9 cellular contexts compared by ENCODE assay signal in genomic region chr2:65437392-65438135, GRCh38. TPM values are rescaled to one million over a fixed set of nuclear protein-coding genes. Genes with fewer than 3 reads are reported as not detected.
DNase-seq lines count a peak whose midpoint lies in the region; ATAC-seq and TF ChIP-seq lines count a peak whose summit lies in the region.
"Had no signal": no experiment of that assay in that cellular context is flagged by ENCODE, and none has a peak within 500 bp of the region (broad histone marks: within the 10 kb centered on the region; RNA-seq: fewer than 3 reads in every experiment).

No MANE protein-coding gene starts in this region.

- peaks cover 13% of the 10 kb centered on the region for H3K36me3 Mint-ChIP-seq in Caco-2 (ENCODE audit: insufficient read depth, unreplicated experiment)
- H3K36me3 Mint-ChIP-seq in progenitor cell of endocrine pancreas (ENCODE audit: insufficient read depth), result no peaks in the 10 kb centered on the region
- H3K36me3 Mint-ChIP-seq in activated T-helper 2 cell treated with anti-CD3 and anti-CD28 coated beads, Interferon-gamma antibody, Interleukin-2, Interleukin-4, amounts not matched to agents 10 μg/mL and 5 μg/mL and 100 μg/mL, durations not matched to agents 14 hours and 24 hours and 36 hours (ENCODE audit: low read depth), result no peaks in the 10 kb centered on the region

- H3K4me1 Mint-ChIP-seq in Caco-2 (ENCODE audit: low read depth, unreplicated experiment) (peaks cover 7% of the 10 kb centered on the region), progenitor cell of endocrine pancreas (ENCODE audit: low read depth) (peaks cover 28% of the 10 kb centered on the region)
- H3K4me1 Mint-ChIP-seq in activated T-helper 2 cell treated with anti-CD3 and anti-CD28 coated beads, Interferon-gamma antibody, Interleukin-2, Interleukin-4, amounts not matched to agents 10 μg/mL and 5 μg/mL and 100 μg/mL, durations not matched to agents 14 hours and 24 hours and 36 hours (ENCODE audit: low read depth), result peaks cover 14% of the 10 kb centered on the region

- H3K9me3 ChIP-seq in Caco-2, result no peaks in the 10 kb centered on the region
- no peaks in the 10 kb centered on the region for H3K9me3 ChIP-seq in SU-DHL-6 (ENCODE audit: insufficient read depth, low read length)

- 0 out of 2 replicates have a peak overlapping the region, but pooled peaks have one; percentile 67 for H3K9ac ChIP-seq in SU-DHL-6 (ENCODE audit: low read length)

- no peaks in the 10 kb centered on the region for H3K27me3 ChIP-seq in Caco-2 (replicated peaks; ENCODE audit: control insufficient read depth, insufficient read depth, low read length)
- H3K27me3 ChIP-seq in SU-DHL-6 (ENCODE audit: low read length), result no peaks in the 10 kb centered on the region

- no peaks in the 10 kb centered on the region for H3K9me2 ChIP-seq in SU-DHL-6 (replicated peaks; ENCODE audit: insufficient read depth, low read length)

- no TSS peak for BruUV-seq in Caco-2 (replicated peaks; lab: Mats Ljungman, UMichigan)

- CTCF ChIA-PET in Caco-2 (lab: Charles Lee), result interaction anchor here (1.2 kb wide), 1 partner anchor 172 kb away, joined by 5 read pairs; no protein-coding TSS in a partner anchor

- POLR2A ChIA-PET in Caco-2 (lab: Charles Lee), result interaction anchor here (1.1 kb wide), 1 partner anchor 210 kb away, joined by 3 read pairs; the partner anchor contains the start of gene ACTR2

- no peaks in the 10 kb centered on the region for H3K9me3 Mint-ChIP-seq in Caco-2 (ENCODE audit: unreplicated experiment)
- no peaks in the 10 kb centered on the region for H3K9me3 Mint-ChIP-seq in progenitor cell of endocrine pancreas (ENCODE audit: low read depth)
- no peaks in the 10 kb centered on the region for H3K9me3 Mint-ChIP-seq in activated T-helper 2 cell treated with anti-CD3 and anti-CD28 coated beads, Interferon-gamma antibody, Interleukin-2, Interleukin-4, amounts not matched to agents 10 μg/mL and 5 μg/mL and 100 μg/mL, durations not matched to agents 14 hours and 24 hours and 36 hours

- peak overlapping the region; percentile 82 for H3K4me3 Mint-ChIP-seq in Caco-2 (ENCODE audit: unreplicated experiment)
- peak overlapping the region; percentile 98 for H3K4me3 Mint-ChIP-seq in progenitor cell of endocrine pancreas (ENCODE audit: low read depth)
- H3K4me3 Mint-ChIP-seq in activated T-helper 2 cell treated with anti-CD3 and anti-CD28 coated beads, Interferon-gamma antibody, Interleukin-2, Interleukin-4, amounts not matched to agents 10 μg/mL and 5 μg/mL and 100 μg/mL, durations not matched to agents 14 hours and 24 hours and 36 hours (ENCODE audit: low read depth), result no peak overlapping the region

- intact Hi-C loops in Caco-2 (cut with micrococcal nuclease; ENCODE audit: unreplicated experiment), result loop anchor here (10.0 kb wide), 1 partner anchor 133 kb away; no protein-coding TSS in a partner anchor
- intact Hi-C loops in activated T-helper 2 cell treated with anti-CD3 and anti-CD28 coated beads, Interferon-gamma antibody, Interleukin-2, Interleukin-4, amounts not matched to agents 10 μg/mL and 5 μg/mL and 100 μg/mL, durations not matched to agents 14 hours and 24 hours and 36 hours (cut with micrococcal nuclease), result loop anchor here (1.0 to 10.0 kb wide), 6 partner anchors 20 to 453 kb away; partner anchors contain the start of gene SLC1A4

- H3K4me3 ChIP-seq in Caco-2 (ENCODE audit: low read depth, low read length) (peak overlapping the region; percentile 85), SU-DHL-6 (ENCODE audit: insufficient read depth, low read length, poor library complexity, severe bottlenecking) (no peak overlapping the region), foreskin fibroblast (ENCODE audit: low read depth in 1 of 2, low read length in 2 of 2) (peak overlapping the region; percentile 65 to 74)

- H3K36me3 ChIP-seq in Caco-2 (ENCODE audit: control insufficient read depth, insufficient read depth, low read length) (no peaks in the 10 kb centered on the region), SU-DHL-6 (ENCODE audit: low read length) (no peaks in the 10 kb centered on the region)

- H3K79me2 ChIP-seq in SU-DHL-6 (ENCODE audit: insufficient read depth, low read length), result no peaks in the 10 kb centered on the region; the same call in 1 of the 2 replicates

- no peak for ATAC-seq in GM21717 (IDR thresholded peaks at IDR 0.05; ENCODE audit: unreplicated experiment)

- no peak overlapping the region for H2AFZ ChIP-seq in SU-DHL-6 (ENCODE audit: low read depth, low read length, severe bottlenecking)

- H3K27ac Mint-ChIP-seq in Caco-2 (ENCODE audit: unreplicated experiment), result peak overlapping the region; percentile 93
- peak overlapping the region; percentile 98 for H3K27ac Mint-ChIP-seq in progenitor cell of endocrine pancreas
- H3K27ac Mint-ChIP-seq in activated T-helper 2 cell treated with anti-CD3 and anti-CD28 coated beads, Interferon-gamma antibody, Interleukin-2, Interleukin-4, amounts not matched to agents 10 μg/mL and 5 μg/mL and 100 μg/mL, durations not matched to agents 14 hours and 24 hours and 36 hours, result no peak overlapping the region

- H3K27ac ChIP-seq in SU-DHL-6 (ENCODE audit: low read depth, low read length), result no peak overlapping the region

- peak overlapping the region; percentile 73 for H3K4me2 ChIP-seq in SU-DHL-6 (ENCODE audit: low read depth, low read length, poor library complexity, severe bottlenecking)

- H3K4me1 ChIP-seq in Caco-2, result peaks cover 6% of the 10 kb centered on the region; the same call in 1 of the 2 replicates

- DNase-seq in Caco-2 (no peak), foreskin fibroblast (no peak), progenitor cell of endocrine pancreas (ENCODE audit: low spot score, unreplicated experiment) (no peak), NCI-H2171 (lab: John Stamatoyannopoulos, UW) (no peak), hepatic stellate cell (ENCODE audit: low spot score) (no peak)
- no peak for DNase-seq in activated T-helper 2 cell treated with anti-CD3 and anti-CD28 coated beads, Interferon-gamma antibody, Interleukin-2, Interleukin-4, amounts not matched to agents 10 μg/mL and 5 μg/mL and 100 μg/mL, durations not matched to agents 14 hours and 24 hours and 36 hours (ENCODE audit: low spot score)
- DNase-seq: stimulated activated CD4-positive, alpha-beta T cell treated with anti-CD3 and anti-CD28 coated beads, Interleukin-12 subunit alpha, Interleukin-12 subunit beta, amount 100 ng/mL, for 4 hours had no signal

- TF ChIP-seq CTCF in Caco-2 (IDR thresholded peaks at IDR 0.05; ENCODE audit: insufficient read depth in 1 of 2, low read depth in 1 of 2, low read length in 1 of 2, severe bottlenecking in 1 of 2, unreplicated experiment in 1 of 2), result no peak
- TF ChIP-seq CTCF in SU-DHL-6 (IDR thresholded peaks at IDR 0.05; ENCODE audit: insufficient read depth, low read length, poor library complexity, severe bottlenecking), result no peak
- no peak for TF ChIP-seq CTCF in foreskin fibroblast (IDR thresholded peaks at IDR 0.05; ENCODE audit: low read depth, low read length)
- no peak for TF ChIP-seq CTCF in progenitor cell of endocrine pancreas (IDR thresholded peaks at IDR 0.05; ENCODE audit: unreplicated experiment)

- no peaks in the 10 kb centered on the region for H4K20me1 ChIP-seq in SU-DHL-6 (ENCODE audit: low read depth, low read length)

- peaks cover 27% of the 10 kb centered on the region for H3F3A ChIP-seq in SU-DHL-6 (ENCODE audit: insufficient read depth)

- H3K27me3 Mint-ChIP-seq in Caco-2 (ENCODE audit: insufficient read depth, unreplicated experiment) (no peaks in the 10 kb centered on the region), progenitor cell of endocrine pancreas (peaks cover 4% of the 10 kb centered on the region)
- peaks cover 51% of the 10 kb centered on the region for H3K27me3 Mint-ChIP-seq in activated T-helper 2 cell treated with anti-CD3 and anti-CD28 coated beads, Interferon-gamma antibody, Interleukin-2, Interleukin-4, amounts not matched to agents 10 μg/mL and 5 μg/mL and 100 μg/mL, durations not matched to agents 14 hours and 24 hours and 36 hours (ENCODE audit: low read depth)

RNA-seq across cellular contexts. Expression of gene SPRED2, which starts 5.2 kb away (rescaled TPM):
- total RNA-seq in Caco-2 (2022) (49.9 and 55.3 TPM in 2 replicates), progenitor cell of endocrine pancreas (36.6 and 38.6 TPM in 2 replicates)
- total RNA-seq in activated T-helper 2 cell treated with anti-CD3 and anti-CD28 coated beads, Interferon-gamma antibody, Interleukin-2, Interleukin-4, amounts not matched to agents 10 μg/mL and 5 μg/mL and 100 μg/mL, durations not matched to agents 14 hours and 24 hours and 36 hours, result 7.9 and 8.4 TPM in 2 replicates
